8 cellular contexts compared by ENCODE assay signal in the genomic region with DNA sequence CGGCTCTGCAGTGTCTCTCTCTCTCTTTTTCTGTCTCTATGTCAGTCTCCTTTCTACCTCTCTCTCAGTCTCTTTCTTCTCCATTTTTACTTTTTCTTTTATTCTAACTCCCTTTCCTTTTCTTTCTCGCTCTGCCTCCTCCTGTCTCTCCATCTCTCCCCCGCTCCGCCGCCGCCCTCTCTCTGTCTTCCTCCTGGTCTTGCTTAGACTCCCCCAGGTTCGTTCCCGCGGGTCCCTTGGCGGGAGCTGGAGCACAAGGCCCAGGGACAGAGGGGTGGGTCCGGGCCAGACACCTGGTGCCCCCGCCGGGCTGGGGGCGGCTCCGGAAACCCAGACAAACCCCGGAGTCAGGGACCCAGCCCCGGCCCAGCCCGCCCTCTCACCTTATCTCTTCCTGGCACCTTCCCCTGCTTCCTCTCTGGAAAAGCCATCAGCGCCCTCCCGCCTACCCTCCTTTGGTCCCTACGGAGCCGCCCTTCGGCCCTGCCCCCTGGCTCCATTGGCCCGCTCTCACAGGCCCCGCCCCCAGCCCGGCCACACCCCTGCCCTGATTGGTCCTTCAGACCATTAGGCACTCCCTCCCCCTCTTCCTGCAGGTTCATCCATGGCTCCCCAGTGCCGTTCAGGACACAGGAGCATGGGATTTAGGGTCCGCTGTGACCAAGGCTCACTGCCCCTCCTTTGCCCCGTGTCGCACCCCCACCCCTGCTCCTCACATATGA. TPM values are rescaled to one million over a fixed set of nuclear protein-coding genes. Genes with fewer than 3 reads are reported as not detected.
A peak's percentile ranks its signal among the peaks of the same experiment; 100 is the strongest.
DNase-seq lines count a peak whose midpoint lies in the region; ATAC-seq and TF ChIP-seq lines count a peak whose summit lies in the region.

No MANE protein-coding gene starts in this region.

- H3K4me3 ChIP-seq in epithelial cell of esophagus (ENCODE audit: low read length), result peak overlapping the region; percentile 43
- H3K4me3 ChIP-seq in naive thymus-derived CD4-positive, alpha-beta T cell (ENCODE audit: low read length), result peak overlapping the region; percentile 17
- no peak overlapping the region for H3K4me3 ChIP-seq in transverse colon

- peak; percentile 75 for ATAC-seq in naive thymus-derived CD4-positive, alpha-beta T cell
- no peak for ATAC-seq in GM18861 (IDR thresholded peaks at IDR 0.05; ENCODE audit: unreplicated experiment)

- no peak for TF ChIP-seq EP300 in transverse colon (IDR thresholded peaks at IDR 0.05; ENCODE audit: low read depth)

- no peaks in the 10 kb centered on the region for H3K9me3 ChIP-seq in naive thymus-derived CD4-positive, alpha-beta T cell (ENCODE audit: control insufficient read depth in 2 of 3, low read length in 3 of 3)
- H3K9me3 ChIP-seq in transverse colon, result no peaks in the 10 kb centered on the region

- DNase-seq in activated CD4-positive, alpha-beta T cell treated with anti-CD3 and anti-CD28 coated beads for 24 hours (ENCODE audit: low read depth in 2 of 2), result peak; percentile 32 to 51
- DNase-seq in activated CD4-positive, alpha-beta T cell treated with anti-CD3 and anti-CD28 coated beads for 4 hours, result no peak
- DNase-seq in activated CD4-positive, alpha-beta T cell treated with anti-CD3 and anti-CD28 coated beads, Interleukin-2, amount 50 U/mL, for 4 hours, result peak; percentile 21 to 28
- DNase-seq in epithelial cell of esophagus (ENCODE audit: low read depth) (peak; percentile 72), transverse colon (peak; percentile 39), SHP77 treated with DMSO at 0.1 percent for 48 hours (lab: John Stamatoyannopoulos, UW) (no peak)
- DNase-seq in naive thymus-derived CD4-positive, alpha-beta T cell, result peak in 1 of 9 donors; percentile 73

- peaks cover 2 to 28% (median 21%) of the 10 kb centered on the region in 5 donors for H3K27me3 Mint-ChIP-seq in naive thymus-derived CD4-positive, alpha-beta T cell

- H3K36me3 ChIP-seq in naive thymus-derived CD4-positive, alpha-beta T cell (ENCODE audit: control insufficient read depth in 2 of 3, insufficient read depth in 3 of 3, low read length in 3 of 3), result no peaks in the 10 kb centered on the region
- peaks cover 0 to 3% (median 0%) of the 10 kb centered on the region in 4 donors for H3K36me3 ChIP-seq in transverse colon

- peaks cover 0 to 7% of the 10 kb centered on the region in 2 donors for H3K27me3 ChIP-seq in naive thymus-derived CD4-positive, alpha-beta T cell (ENCODE audit: control insufficient read depth in 2 of 2, insufficient read depth in 2 of 2, low read length in 2 of 2)
- H3K27me3 ChIP-seq in transverse colon, result peaks cover 21% of the 10 kb centered on the region

- WGBS in transverse colon (ENCODE audit: low coverage in 1 of 2), 2 donors, result 22 to 46% methylated on average over 4 to 30 of the region's 30 CpGs

- no peak for TF ChIP-seq POLR2A in transverse colon (IDR thresholded peaks at IDR 0.05)

- intact Hi-C loops in naive thymus-derived CD4-positive, alpha-beta T cell (cut with micrococcal nuclease), result no loop called here
- intact Hi-C loops in transverse colon (cut with DNase I; ENCODE audit: low total_unique reads), result no loop called here

- H3K9me3 Mint-ChIP-seq in naive thymus-derived CD4-positive, alpha-beta T cell, result peaks cover 0 to 3% (median 0%) of the 10 kb centered on the region in 11 donors

- H3K4me1 Mint-ChIP-seq in naive thymus-derived CD4-positive, alpha-beta T cell, result peaks cover 10 to 23% (median 17%) of the 10 kb centered on the region in 7 donors

- peak overlapping the region; percentile 71 to 86 (median 78) for H3K4me3 Mint-ChIP-seq in naive thymus-derived CD4-positive, alpha-beta T cell

- no peak for TF ChIP-seq CTCF in epithelial cell of esophagus (IDR thresholded peaks at IDR 0.05; ENCODE audit: insufficient read depth, low read depth, low read length, missing control alignments)
- no peak for TF ChIP-seq CTCF in transverse colon (IDR thresholded peaks at IDR 0.05)

- H3K27ac ChIP-seq in naive thymus-derived CD4-positive, alpha-beta T cell (ENCODE audit: low read depth, low read length), result no peak overlapping the region
- peak overlapping the region; percentile 72 to 90 (median 78) for H3K27ac ChIP-seq in transverse colon

- CTCF ChIA-PET in naive thymus-derived CD4-positive, alpha-beta T cell (lab: Charles Lee), result interaction anchor here (0.6 kb wide), 1 partner anchor 86 kb away, joined by 3 read pairs; no protein-coding TSS in a partner anchor

- H3K4me1 ChIP-seq in naive thymus-derived CD4-positive, alpha-beta T cell (ENCODE audit: control insufficient read depth in 2 of 2, insufficient read depth in 2 of 2, low read length in 2 of 2), result peaks cover 0 to 4% of the 10 kb centered on the region in 2 donors
- H3K4me1 ChIP-seq in transverse colon, result peaks cover 18 to 31% (median 19%) of the 10 kb centered on the region in 4 donors

- in situ Hi-C loops in transverse colon (cut with MboI; ENCODE audit: low pct_ligation_motif_present in 1 of 4, low pct_unique_long_range_greater_than_20kb in 1 of 4, low sequenced_read_pairs in 3 of 4), result no loop called here

- no peaks in the 10 kb centered on the region for H3K36me3 Mint-ChIP-seq in naive thymus-derived CD4-positive, alpha-beta T cell

- peak overlapping the region in 3 of 9 donors; percentile 25 to 28 (median 26) for H3K27ac Mint-ChIP-seq in naive thymus-derived CD4-positive, alpha-beta T cell

- POLR2A ChIA-PET in naive thymus-derived CD4-positive, alpha-beta T cell (lab: Charles Lee), result no interaction called here

RNA-seq across cellular contexts. Expression of a gene that starts 15.4 kb away (rescaled TPM):
- 1,000 to 10,000 TPM in 2 of 5 experiments, 100 to 1,000 TPM in 3; 316 to 1,143 (median 992) TPM for total RNA-seq in naive thymus-derived CD4-positive, alpha-beta T cell
- 100 to 1,000 TPM; 362 to 426 TPM for polyA plus RNA-seq in naive thymus-derived CD4-positive, alpha-beta T cell
- 100 to 1,000 TPM; 239 to 490 (median 364) TPM for total RNA-seq in transverse colon

RNA-seq across cellular contexts. Expression of a gene that starts 16.7 kb away (rescaled TPM):
- total RNA-seq in naive thymus-derived CD4-positive, alpha-beta T cell, result under 1 TPM in 3 of 5 experiments, not detected in 2; 0.15 to 0.37 (median 0.19) TPM
- polyA plus RNA-seq in naive thymus-derived CD4-positive, alpha-beta T cell, result not detected
- 10 to 100 TPM; 15.2 to 93.1 (median 25.3) TPM for total RNA-seq in transverse colon

RNA-seq across cellular contexts. Expression of a gene that starts 48.5 kb away (rescaled TPM):
- 100 to 1,000 TPM in 3 of 5 experiments, 10 to 100 TPM in 2; 67.5 to 116 (median 101) TPM for total RNA-seq in naive thymus-derived CD4-positive, alpha-beta T cell
- 100 to 1,000 TPM; 340 to 400 TPM for polyA plus RNA-seq in naive thymus-derived CD4-positive, alpha-beta T cell
- 100 to 1,000 TPM; 474 to 751 (median 653) TPM for total RNA-seq in transverse colon

Comparison
In these comparisons a context has a peak if more than half of its experiments do, and no peak if none do; other contexts are left out.
1. DNase-seq: peak in activated CD4-positive, alpha-beta T cell treated with anti-CD3 and anti-CD28 coated beads for 24 hours (2 of 2), activated CD4-positive, alpha-beta T cell treated with anti-CD3 and anti-CD28 coated beads, Interleukin-2, amount 50 U/mL, for 4 hours (2 of 2), epithelial cell of esophagus (single experiment) and transverse colon (single experiment); none in activated CD4-positive, alpha-beta T cell treated with anti-CD3 and anti-CD28 coated beads for 4 hours (0 of 2) and SHP77 treated with DMSO at 0.1 percent for 48 hours (single experiment).
2. H3K4me3 ChIP-seq: peak in epithelial cell of esophagus (single experiment) and naive thymus-derived CD4-positive, alpha-beta T cell (single experiment); none in transverse colon (0 of 4).
3. RNA of a gene that starts 16.7 kb away (total RNA-seq): 15.2 to 93.1 TPM in transverse colon; 0.15 to 0.37 TPM in naive thymus-derived CD4-positive, alpha-beta T cell; every median in the first group is over 10 times any median in the second.
4. RNA of a gene that starts 48.5 kb away (total RNA-seq): 474 to 751 TPM in transverse colon; 67.5 to 116 TPM in naive thymus-derived CD4-positive, alpha-beta T cell; every median in the first group is over 4 times any median in the second.